In the genomic region with DNA sequence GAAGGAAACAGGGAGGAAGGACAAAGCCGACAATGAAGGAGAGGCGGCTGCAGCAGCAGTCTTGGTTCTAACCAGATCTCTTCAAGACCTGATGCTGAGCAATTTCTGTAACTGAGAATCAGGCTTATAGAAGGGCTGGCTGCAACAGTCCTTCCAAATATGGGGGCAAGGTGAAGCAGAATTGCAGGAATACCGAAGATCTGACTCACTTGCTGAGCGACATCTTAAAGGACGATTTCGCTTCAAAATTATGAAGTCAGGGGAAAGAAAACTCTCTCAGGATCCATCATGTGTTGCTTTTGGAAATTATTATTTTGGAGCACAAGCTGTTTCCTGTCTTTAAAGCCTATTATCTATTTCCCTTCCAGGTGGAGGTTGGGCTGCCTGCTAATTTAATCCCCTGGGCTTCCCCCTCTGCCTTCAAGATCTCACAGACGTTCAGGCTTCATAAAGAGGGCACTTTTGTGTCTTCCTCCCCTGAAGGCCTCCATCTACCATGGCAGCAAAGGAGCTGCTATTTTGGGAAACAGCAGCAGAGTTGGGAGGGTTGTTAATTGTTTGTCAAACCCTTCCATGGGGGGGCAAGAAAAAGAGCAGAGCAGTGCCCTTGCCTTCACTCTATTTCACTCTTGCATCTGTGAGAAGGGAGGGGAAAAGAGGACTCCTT, we compare ENCODE assay signal across 1 cellular context.
TF ChIP-seq lines count a peak whose summit lies in the region.

No MANE protein-coding gene starts in this region.

TF ChIP-seq in SK-N-SH, 30 proteins besides CTCF, POLR2A, EP300 and RAD21 (continued from another document):
- TF ChIP-seq, protein P1, sequence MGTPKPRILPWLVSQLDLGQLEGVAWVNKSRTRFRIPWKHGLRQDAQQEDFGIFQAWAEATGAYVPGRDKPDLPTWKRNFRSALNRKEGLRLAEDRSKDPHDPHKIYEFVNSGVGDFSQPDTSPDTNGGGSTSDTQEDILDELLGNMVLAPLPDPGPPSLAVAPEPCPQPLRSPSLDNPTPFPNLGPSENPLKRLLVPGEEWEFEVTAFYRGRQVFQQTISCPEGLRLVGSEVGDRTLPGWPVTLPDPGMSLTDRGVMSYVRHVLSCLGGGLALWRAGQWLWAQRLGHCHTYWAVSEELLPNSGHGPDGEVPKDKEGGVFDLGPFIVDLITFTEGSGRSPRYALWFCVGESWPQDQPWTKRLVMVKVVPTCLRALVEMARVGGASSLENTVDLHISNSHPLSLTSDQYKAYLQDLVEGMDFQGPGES (IDR thresholded peaks at IDR 0.05; ENCODE audit: low read depth, low read length), result no peak
- TF ChIP-seq, protein P2, sequence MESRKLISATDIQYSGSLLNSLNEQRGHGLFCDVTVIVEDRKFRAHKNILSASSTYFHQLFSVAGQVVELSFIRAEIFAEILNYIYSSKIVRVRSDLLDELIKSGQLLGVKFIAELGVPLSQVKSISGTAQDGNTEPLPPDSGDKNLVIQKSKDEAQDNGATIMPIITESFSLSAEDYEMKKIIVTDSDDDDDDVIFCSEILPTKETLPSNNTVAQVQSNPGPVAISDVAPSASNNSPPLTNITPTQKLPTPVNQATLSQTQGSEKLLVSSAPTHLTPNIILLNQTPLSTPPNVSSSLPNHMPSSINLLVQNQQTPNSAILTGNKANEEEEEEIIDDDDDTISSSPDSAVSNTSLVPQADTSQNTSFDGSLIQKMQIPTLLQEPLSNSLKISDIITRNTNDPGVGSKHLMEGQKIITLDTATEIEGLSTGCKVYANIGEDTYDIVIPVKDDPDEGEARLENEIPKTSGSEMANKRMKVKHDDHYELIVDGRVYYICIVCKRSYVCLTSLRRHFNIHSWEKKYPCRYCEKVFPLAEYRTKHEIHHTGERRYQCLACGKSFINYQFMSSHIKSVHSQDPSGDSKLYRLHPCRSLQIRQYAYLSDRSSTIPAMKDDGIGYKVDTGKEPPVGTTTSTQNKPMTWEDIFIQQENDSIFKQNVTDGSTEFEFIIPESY (IDR thresholded peaks at IDR 0.05; ENCODE audit: borderline replicate concordance, low read depth), result no peak
- TF ChIP-seq, protein P3, sequence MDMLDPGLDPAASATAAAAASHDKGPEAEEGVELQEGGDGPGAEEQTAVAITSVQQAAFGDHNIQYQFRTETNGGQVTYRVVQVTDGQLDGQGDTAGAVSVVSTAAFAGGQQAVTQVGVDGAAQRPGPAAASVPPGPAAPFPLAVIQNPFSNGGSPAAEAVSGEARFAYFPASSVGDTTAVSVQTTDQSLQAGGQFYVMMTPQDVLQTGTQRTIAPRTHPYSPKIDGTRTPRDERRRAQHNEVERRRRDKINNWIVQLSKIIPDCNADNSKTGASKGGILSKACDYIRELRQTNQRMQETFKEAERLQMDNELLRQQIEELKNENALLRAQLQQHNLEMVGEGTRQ (IDR thresholded peaks at IDR 0.05; ENCODE audit: borderline replicate concordance, low read depth, low read length), result no peak
- TF ChIP-seq, protein P4, sequence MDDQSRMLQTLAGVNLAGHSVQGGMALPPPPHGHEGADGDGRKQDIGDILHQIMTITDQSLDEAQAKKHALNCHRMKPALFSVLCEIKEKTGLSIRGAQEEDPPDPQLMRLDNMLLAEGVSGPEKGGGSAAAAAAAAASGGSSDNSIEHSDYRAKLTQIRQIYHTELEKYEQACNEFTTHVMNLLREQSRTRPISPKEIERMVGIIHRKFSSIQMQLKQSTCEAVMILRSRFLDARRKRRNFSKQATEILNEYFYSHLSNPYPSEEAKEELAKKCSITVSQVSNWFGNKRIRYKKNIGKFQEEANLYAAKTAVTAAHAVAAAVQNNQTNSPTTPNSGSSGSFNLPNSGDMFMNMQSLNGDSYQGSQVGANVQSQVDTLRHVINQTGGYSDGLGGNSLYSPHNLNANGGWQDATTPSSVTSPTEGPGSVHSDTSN (IDR thresholded peaks at IDR 0.05), result 0 out of 2 replicates have a peak, but pooled peaks have one; percentile 12
- TF ChIP-seq GABPA (IDR thresholded peaks at IDR 0.05; ENCODE audit: low read depth) (no peak), FOSL2 (IDR thresholded peaks at IDR 0.05; ENCODE audit: borderline replicate concordance, low read depth) (peak; percentile 44; the same call in 1 of the 2 replicates), TCF12 (IDR thresholded peaks at IDR 0.05) (0 out of 2 replicates have a peak, but pooled peaks have one; percentile 24), SIN3A (IDR thresholded peaks at IDR 0.05; ENCODE audit: borderline replicate concordance, low read depth, low read length) (no peak), NFIC (IDR thresholded peaks at IDR 0.05; ENCODE audit: borderline replicate concordance) (no peak), GATA2 (CRISPR knock-in tag; IDR thresholded peaks at IDR 0.05) (no peak), FOXM1 (IDR thresholded peaks at IDR 0.05; ENCODE audit: low read depth) (no peak), TEAD4 (IDR thresholded peaks at IDR 0.05; ENCODE audit: borderline replicate concordance, insufficient read depth) (no peak)
